ENCODE assay signal across 8 cellular contexts in the genomic region with DNA sequence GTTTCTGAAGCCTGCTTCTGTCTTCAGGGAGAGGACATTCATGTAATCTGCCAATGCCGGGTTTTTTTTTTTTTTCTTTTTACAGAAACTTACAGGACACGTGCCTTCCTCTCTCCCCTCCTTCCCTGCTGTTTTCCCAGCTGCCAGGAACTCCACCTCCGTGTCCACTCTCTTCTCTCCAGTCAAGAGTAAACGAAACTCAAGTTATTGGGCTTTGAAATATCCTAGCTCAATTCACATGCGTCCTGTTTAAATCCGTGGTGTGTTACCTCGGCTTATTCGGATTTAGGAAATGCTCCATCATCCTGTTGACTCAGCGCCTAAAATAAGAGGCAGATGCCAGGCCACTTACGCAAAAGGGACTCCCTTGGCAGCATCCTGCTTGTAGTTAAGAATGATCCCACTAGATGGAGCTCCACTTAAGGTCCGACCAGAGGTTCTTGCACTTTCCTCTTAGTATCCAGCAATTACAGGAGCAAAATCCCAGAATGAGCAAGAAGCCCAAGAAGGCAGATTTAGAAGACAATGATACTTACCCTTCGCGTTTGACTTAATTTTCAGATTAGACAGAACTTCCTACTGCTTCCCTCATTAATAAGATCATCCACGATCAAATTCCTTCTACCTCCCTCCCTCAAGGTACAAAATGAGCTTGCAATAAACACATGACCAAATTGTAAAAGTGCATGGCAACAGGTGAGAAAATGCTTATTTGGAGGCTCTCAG.
A peak's percentile ranks its signal among the peaks of the same experiment; 100 is the strongest.
DNase-seq lines count a peak whose midpoint lies in the region; ATAC-seq and TF ChIP-seq lines count a peak whose summit lies in the region.

No MANE protein-coding gene starts in this region.

- 5 to 8% methylated on average over 12 to 14 of the region's 14 CpGs for WGBS in esophagus squamous epithelium, 2 donors
- WGBS in stomach, 5 donors, result 4 to 6% (median 5%) methylated on average over 14 of the region's 14 CpGs

- no peaks in the 10 kb centered on the region for H3K27me3 ChIP-seq in PC-9 (ENCODE audit: insufficient read depth, low read depth)
- peaks cover 0 to 66% (median 0%) of the 10 kb centered on the region in 4 donors for H3K27me3 ChIP-seq in esophagus squamous epithelium
- H3K27me3 ChIP-seq in mucosa of rectum (ENCODE audit: control insufficient read depth in 2 of 2, insufficient read depth in 2 of 2, low read length in 2 of 2), result no peaks in the 10 kb centered on the region
- H3K27me3 ChIP-seq in stomach, result no peaks in the 10 kb centered on the region

- H3K36me3 ChIP-seq in PC-9 (ENCODE audit: low read depth), result no peaks in the 10 kb centered on the region
- no peaks in the 10 kb centered on the region for H3K36me3 ChIP-seq in esophagus squamous epithelium
- no peaks in the 10 kb centered on the region for H3K36me3 ChIP-seq in mucosa of rectum (ENCODE audit: control insufficient read depth in 2 of 2, insufficient read depth in 2 of 2, low read length in 2 of 2)
- H3K36me3 ChIP-seq in stomach, result no peaks in the 10 kb centered on the region

- H3K27ac ChIP-seq in PC-9, result peak overlapping the region; percentile 71
- peak overlapping the region; percentile 43 to 82 (median 73) for H3K27ac ChIP-seq in esophagus squamous epithelium
- H3K27ac ChIP-seq in mucosa of rectum (ENCODE audit: low read depth in 2 of 2, low read length in 2 of 2), result peak overlapping the region in 1 of 2 donors; percentile 43
- H3K27ac ChIP-seq in stomach, result peak overlapping the region; percentile 32 to 83 (median 81)

- no peaks in the 10 kb centered on the region for H3K79me2 ChIP-seq in PC-9 (ENCODE audit: low read depth)

- H3K9me3 ChIP-seq in PC-9 (ENCODE audit: insufficient read depth, low read depth) (no peaks in the 10 kb centered on the region; the same call in 1 of the 2 replicates), esophagus squamous epithelium (no peaks in the 10 kb centered on the region), mucosa of rectum (ENCODE audit: control insufficient read depth in 2 of 2, low read length in 2 of 2) (peaks cover 0 to 3% of the 10 kb centered on the region in 2 donors), stomach (no peaks in the 10 kb centered on the region)

- H2AFZ ChIP-seq in PC-9, result peak overlapping the region; percentile 74

- TF ChIP-seq CTCF in PC-9 (conservative IDR thresholded peaks at IDR 0.05), result peak; percentile 90
- peak in 5 of 6 experiments; percentile 80 to 92 (median 91) for TF ChIP-seq CTCF in esophagus squamous epithelium (IDR thresholded peaks at IDR 0.05)
- peak in 5 of 7 experiments; percentile 76 to 89 (median 84) for TF ChIP-seq CTCF in stomach (IDR thresholded peaks at IDR 0.05)

- peak; percentile 84 for DNase-seq in AG08395 (ENCODE audit: low spot score)
- peak; percentile 86 to 91 for DNase-seq in Kasumi-1 (lab: John Stamatoyannopoulos, UW)
- DNase-seq in PC-9, result peak; percentile 70 to 90
- DNase-seq in activated T-cell treated with anti-CD3 and anti-CD28 coated beads, Interleukin-2, amount 50 U/mL, for 48 hours, result peak; percentile 57 to 63
- no peak for DNase-seq in esophagus squamous epithelium (lab: John Stamatoyannopoulos, UW)
- DNase-seq in stomach, result peak; percentile 74

- H3K9me2 ChIP-seq in PC-9 (ENCODE audit: insufficient read depth), result no peaks in the 10 kb centered on the region

- H3K4me3 ChIP-seq in PC-9 (peak overlapping the region; percentile 52; the same call in 1 of the 2 replicates), esophagus squamous epithelium (peak overlapping the region in 3 of 4 donors; percentile 32 to 41 (median 33)), mucosa of rectum (ENCODE audit: low read length in 2 of 2) (peak overlapping the region; percentile 38 to 59), stomach (peak overlapping the region in 3 of 4 donors; percentile 20 to 28 (median 25))

- ATAC-seq in GM18909 (IDR thresholded peaks at IDR 0.05; ENCODE audit: poor library complexity, unreplicated experiment), result peak; percentile 57

- no TSS peak for BruUV-seq in PC-9 (replicated peaks; lab: Mats Ljungman, UMichigan)

- CTCF ChIA-PET in PC-9 (lab: Charles Lee), result interaction anchor here (0.6 kb wide), 1 partner anchor 18 kb away, joined by 6 read pairs; no protein-coding TSS in a partner anchor

- H3F3A ChIP-seq in PC-9 (ENCODE audit: insufficient read depth, low read depth), result peaks cover 3% of the 10 kb centered on the region; the same call in 1 of the 2 replicates

- peak overlapping the region; percentile 75 for H3K4me2 ChIP-seq in PC-9

- H3K4me1 ChIP-seq in PC-9 (replicated peaks; ENCODE audit: insufficient read depth) (peaks cover 18% of the 10 kb centered on the region), esophagus squamous epithelium (peaks cover 0 to 22% (median 3%) of the 10 kb centered on the region in 3 donors), mucosa of rectum (ENCODE audit: control insufficient read depth in 2 of 2, insufficient read depth in 2 of 2, low read length in 2 of 2) (peaks cover 5 to 15% of the 10 kb centered on the region in 2 donors), stomach (peaks cover 3 to 25% (median 12%) of the 10 kb centered on the region in 4 donors)

- POLR2A ChIA-PET in PC-9 (lab: Charles Lee; ENCODE audit: unreplicated experiment), result interaction anchor here (0.7 to 0.9 kb wide), 2 partner anchors 289 to 1424 kb away, joined by 5 to 8 read pairs; a partner anchor contains a TSS

- no peak for TF ChIP-seq EP300 in stomach (IDR thresholded peaks at IDR 0.05)

- peak overlapping the region in 1 of 2 donors; percentile 5 for H3K9ac ChIP-seq in mucosa of rectum (ENCODE audit: low read depth in 1 of 2, low read length in 2 of 2)

- H4K20me1 ChIP-seq in PC-9 (ENCODE audit: insufficient read depth), result no peaks in the 10 kb centered on the region

- intact Hi-C loops in PC-9 (cut with micrococcal nuclease; ENCODE audit: unreplicated experiment), result loop anchor here (1.0 to 2.0 kb wide), 4 partner anchors 25 to 159 kb away; no protein-coding TSS in a partner anchor
- intact Hi-C loops in esophagus squamous epithelium (cut with DNase I), result loop anchor here (5.0 kb wide), 1 partner anchor 157 kb away; no protein-coding TSS in a partner anchor
- intact Hi-C loops in stomach (cut with DNase I; ENCODE audit: low total_unique reads), result no loop called here

- no peak for TF ChIP-seq POLR2A in esophagus squamous epithelium (IDR thresholded peaks at IDR 0.05)
- TF ChIP-seq POLR2A in stomach (IDR thresholded peaks at IDR 0.05), result no peak
